In the genomic region with DNA sequence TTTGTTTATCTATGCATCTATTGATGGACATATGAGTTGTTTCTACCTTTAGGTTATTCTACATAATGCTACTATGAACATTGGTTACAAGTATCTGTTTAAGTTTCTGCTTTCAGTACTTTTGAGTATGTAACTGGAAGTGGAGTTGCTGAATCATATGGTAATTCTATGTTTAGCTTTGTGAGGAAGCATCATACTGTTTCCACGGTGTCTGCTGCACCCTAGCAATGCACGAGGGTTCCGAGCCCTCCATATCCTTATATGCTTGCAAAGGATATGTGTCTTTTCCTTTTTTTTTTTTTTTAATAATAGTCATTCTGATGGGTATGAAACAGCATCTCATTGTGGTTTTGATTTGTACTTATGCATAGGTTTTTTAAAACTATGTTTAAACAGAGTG, we compare ENCODE assay signal across 13 cellular contexts.
DNase-seq lines count a peak whose midpoint lies in the region; ATAC-seq and TF ChIP-seq lines count a peak whose summit lies in the region.
"Had no signal": no experiment of that assay in that cellular context is flagged by ENCODE, and none has a peak within 500 bp of the region (broad histone marks: within the 10 kb centered on the region; RNA-seq: fewer than 3 reads in every experiment).

No MANE protein-coding gene starts in this region.

- 52% methylated on average over 3 of the region's 3 CpGs for WGBS in esophagus muscularis mucosa

- H3K27me3 Mint-ChIP-seq in activated T-cell treated with anti-CD3 and anti-CD28 coated beads, Interleukin-2, amount 50 U/mL, for 72 hours (ENCODE audit: low read depth): peaks cover 26% of the 10 kb centered on the region
- H3K27me3 Mint-ChIP-seq in stimulated activated naive CD8-positive, alpha-beta T cell treated with anti-CD3 and anti-CD28 coated beads, Interleukin-15, amount 100 ng/mL, for 72 hours: peaks cover 15% of the 10 kb centered on the region

- H3K4me1 ChIP-seq in esophagus muscularis mucosa (peaks cover 23 to 39% (median 30%) of the 10 kb centered on the region in 4 donors), upper lobe of right lung (peaks cover 33% of the 10 kb centered on the region)

- DNase-seq in activated T-cell treated with anti-CD3 and anti-CD28 coated beads, Interleukin-2, amount 50 U/mL, for 72 hours: peak in 1 of 2 donors; percentile 10
- DNase-seq in activated T-cell treated with anti-CD3 and anti-CD28 coated beads, Interleukin-2, amount 50 U/mL, for 48 hours: no peak
- peak; percentile 30 to 34 for DNase-seq in Kasumi-1 (lab: John Stamatoyannopoulos, UW)
- DNase-seq in esophagus muscularis mucosa (ENCODE audit: extremely low spot score): peak; percentile 24
- no peak for DNase-seq in upper lobe of right lung
- no peak for DNase-seq in stimulated activated naive CD8-positive, alpha-beta T cell treated with anti-CD3 and anti-CD28 coated beads, Interleukin-15, amount 100 ng/mL, for 72 hours
- DNase-seq in GM19240 (ENCODE audit: insufficient read length, low spot score): no peak
- DNase-seq: activated CD8-positive, alpha-beta memory T cell treated with anti-CD3 and anti-CD28 coated beads, Interleukin-2, amount 50 U/mL, for 48 hours; NCI-H1436; OCI-M1; T-helper 2 cell had no signal

- no peaks in the 10 kb centered on the region for H3K27me3 ChIP-seq in esophagus muscularis mucosa
- no peaks in the 10 kb centered on the region for H3K27me3 ChIP-seq in upper lobe of right lung

- no peak for TF ChIP-seq CTCF in esophagus muscularis mucosa (IDR thresholded peaks at IDR 0.05)
- TF ChIP-seq CTCF in upper lobe of right lung (IDR thresholded peaks at IDR 0.05): no peak

- intact Hi-C loops in esophagus muscularis mucosa (cut with DNase I) (no loop called here), upper lobe of right lung (cut with DNase I) (no loop called here)

- H3K36me3 ChIP-seq in esophagus muscularis mucosa (no peaks in the 10 kb centered on the region), upper lobe of right lung (no peaks in the 10 kb centered on the region)

- H3K27ac Mint-ChIP-seq in activated T-cell treated with anti-CD3 and anti-CD28 coated beads, Interleukin-2, amount 50 U/mL, for 72 hours: peak overlapping the region; percentile 66
- no peak overlapping the region for H3K27ac Mint-ChIP-seq in stimulated activated naive CD8-positive, alpha-beta T cell treated with anti-CD3 and anti-CD28 coated beads, Interleukin-15, amount 100 ng/mL, for 72 hours

- H3K9me3 ChIP-seq in esophagus muscularis mucosa: no peaks in the 10 kb centered on the region
- no peaks in the 10 kb centered on the region for H3K9me3 ChIP-seq in upper lobe of right lung

- no peak for TF ChIP-seq EP300 in esophagus muscularis mucosa (IDR thresholded peaks at IDR 0.05)

- ATAC-seq in activated T-cell treated with anti-CD3 and anti-CD28 coated beads, Interleukin-2, amount 50 U/mL, for 72 hours (replicated peaks in 1 of 2): peak; percentile 6 to 24
- ATAC-seq in upper lobe of right lung (peak; percentile 60), GM18498 (IDR thresholded peaks at IDR 0.05; ENCODE audit: unreplicated experiment) (no peak)
- ATAC-seq in stimulated activated naive CD8-positive, alpha-beta T cell treated with anti-CD3 and anti-CD28 coated beads, Interleukin-15, amount 100 ng/mL, for 72 hours: no peak

- H3K4me3 ChIP-seq in esophagus muscularis mucosa (no peak overlapping the region), upper lobe of right lung (no peak overlapping the region)

- peaks cover 59% of the 10 kb centered on the region for H3K4me1 Mint-ChIP-seq in activated T-cell treated with anti-CD3 and anti-CD28 coated beads, Interleukin-2, amount 50 U/mL, for 72 hours (ENCODE audit: low read depth)
- peaks cover 21% of the 10 kb centered on the region for H3K4me1 Mint-ChIP-seq in stimulated activated naive CD8-positive, alpha-beta T cell treated with anti-CD3 and anti-CD28 coated beads, Interleukin-15, amount 100 ng/mL, for 72 hours

- H3K27ac ChIP-seq in esophagus muscularis mucosa (replicated peaks in 1 of 4) (no peak overlapping the region), upper lobe of right lung (no peak overlapping the region)
- H3K27ac ChIP-seq: epithelial cell of prostate had no signal

- TF ChIP-seq POLR2A in esophagus muscularis mucosa (IDR thresholded peaks at IDR 0.05; ENCODE audit: low read depth): no peak

- peaks cover 0 to 1% of the 10 kb centered on the region in 2 donors for H3K36me3 Mint-ChIP-seq in activated T-cell treated with anti-CD3 and anti-CD28 coated beads, Interleukin-2, amount 50 U/mL, for 72 hours (ENCODE audit: insufficient read depth in 2 of 2)

- peak overlapping the region in 1 of 2 donors; percentile 43 for H3K4me3 Mint-ChIP-seq in activated T-cell treated with anti-CD3 and anti-CD28 coated beads, Interleukin-2, amount 50 U/mL, for 72 hours
- H3K4me3 Mint-ChIP-seq in stimulated activated naive CD8-positive, alpha-beta T cell treated with anti-CD3 and anti-CD28 coated beads, Interleukin-15, amount 100 ng/mL, for 72 hours: no peak overlapping the region

- no peaks in the 10 kb centered on the region for H3K9me3 Mint-ChIP-seq in activated T-cell treated with anti-CD3 and anti-CD28 coated beads, Interleukin-2, amount 50 U/mL, for 72 hours
- no peaks in the 10 kb centered on the region for H3K9me3 Mint-ChIP-seq in stimulated activated naive CD8-positive, alpha-beta T cell treated with anti-CD3 and anti-CD28 coated beads, Interleukin-15, amount 100 ng/mL, for 72 hours

Comparison
In these comparisons a context has a peak if more than half of its experiments do, and no peak if none do; other contexts are left out.
1. ATAC-seq: peak in activated T-cell treated with anti-CD3 and anti-CD28 coated beads, Interleukin-2, amount 50 U/mL, for 72 hours (2 of 2) and upper lobe of right lung (single experiment); none in stimulated activated naive CD8-positive, alpha-beta T cell treated with anti-CD3 and anti-CD28 coated beads, Interleukin-15, amount 100 ng/mL, for 72 hours (single experiment) and GM18498 (single experiment).
2. DNase-seq: peak in Kasumi-1 (2 of 2) and esophagus muscularis mucosa (single experiment); none in activated T-cell treated with anti-CD3 and anti-CD28 coated beads, Interleukin-2, amount 50 U/mL, for 48 hours (0 of 2), upper lobe of right lung (single experiment), stimulated activated naive CD8-positive, alpha-beta T cell treated with anti-CD3 and anti-CD28 coated beads, Interleukin-15, amount 100 ng/mL, for 72 hours (0 of 2) and GM19240 (single experiment).